In genomic region chr1:21814241-21814918, GRCh38 we compare ENCODE assay signal across 1 cellular context.
TF ChIP-seq lines count a peak whose summit lies in the region.

No MANE protein-coding gene starts in this region.

TF ChIP-seq in HepG2, 621 proteins besides CTCF, POLR2A, EP300 and RAD21:
- no peak for TF ChIP-seq MED8 (CRISPR knock-in tag; IDR thresholded peaks at IDR 0.05; ENCODE audit: insufficient replicate concordance)
- no peak for TF ChIP-seq ZNF614 (CRISPR knock-in tag; IDR thresholded peaks at IDR 0.05; ENCODE audit: borderline replicate concordance)
- no peak for TF ChIP-seq HOXD1 (CRISPR knock-in tag; IDR thresholded peaks at IDR 0.05)
- peak; percentile 29; the same call in 1 of the 2 replicates for TF ChIP-seq ZMYM3 (CRISPR knock-in tag; IDR thresholded peaks at IDR 0.05)
- TF ChIP-seq HNRNPK (IDR thresholded peaks at IDR 0.05; ENCODE audit: low read depth, low read length, poor library complexity, severe bottlenecking): no peak
- TF ChIP-seq MEIS1 (CRISPR knock-in tag; IDR thresholded peaks at IDR 0.05; ENCODE audit: borderline replicate concordance): no peak
- TF ChIP-seq MEIS2 (CRISPR knock-in tag; IDR thresholded peaks at IDR 0.05): no peak
- TF ChIP-seq IRF2 (CRISPR knock-in tag; IDR thresholded peaks at IDR 0.05): no peak
- no peak for TF ChIP-seq ZNF563 (CRISPR knock-in tag; IDR thresholded peaks at IDR 0.05)
- peak; percentile 98 for TF ChIP-seq ZNF768 (CRISPR knock-in tag; IDR thresholded peaks at IDR 0.05)
- no peak for TF ChIP-seq ZFP62 (CRISPR knock-in tag; IDR thresholded peaks at IDR 0.05)
- TF ChIP-seq ZNF232 (CRISPR knock-in tag; IDR thresholded peaks at IDR 0.05; ENCODE audit: borderline replicate concordance): no peak
- no peak for TF ChIP-seq SAP130 (CRISPR knock-in tag; IDR thresholded peaks at IDR 0.05; ENCODE audit: low read depth)
- no peak for TF ChIP-seq ZNF549 (CRISPR knock-in tag; IDR thresholded peaks at IDR 0.05)
- peak; percentile 42 for TF ChIP-seq ZNF629 (CRISPR knock-in tag; conservative IDR thresholded peaks at IDR 0.05)
- no peak for TF ChIP-seq ZNF605 (CRISPR knock-in tag; IDR thresholded peaks at IDR 0.05)
- TF ChIP-seq, protein P1, sequence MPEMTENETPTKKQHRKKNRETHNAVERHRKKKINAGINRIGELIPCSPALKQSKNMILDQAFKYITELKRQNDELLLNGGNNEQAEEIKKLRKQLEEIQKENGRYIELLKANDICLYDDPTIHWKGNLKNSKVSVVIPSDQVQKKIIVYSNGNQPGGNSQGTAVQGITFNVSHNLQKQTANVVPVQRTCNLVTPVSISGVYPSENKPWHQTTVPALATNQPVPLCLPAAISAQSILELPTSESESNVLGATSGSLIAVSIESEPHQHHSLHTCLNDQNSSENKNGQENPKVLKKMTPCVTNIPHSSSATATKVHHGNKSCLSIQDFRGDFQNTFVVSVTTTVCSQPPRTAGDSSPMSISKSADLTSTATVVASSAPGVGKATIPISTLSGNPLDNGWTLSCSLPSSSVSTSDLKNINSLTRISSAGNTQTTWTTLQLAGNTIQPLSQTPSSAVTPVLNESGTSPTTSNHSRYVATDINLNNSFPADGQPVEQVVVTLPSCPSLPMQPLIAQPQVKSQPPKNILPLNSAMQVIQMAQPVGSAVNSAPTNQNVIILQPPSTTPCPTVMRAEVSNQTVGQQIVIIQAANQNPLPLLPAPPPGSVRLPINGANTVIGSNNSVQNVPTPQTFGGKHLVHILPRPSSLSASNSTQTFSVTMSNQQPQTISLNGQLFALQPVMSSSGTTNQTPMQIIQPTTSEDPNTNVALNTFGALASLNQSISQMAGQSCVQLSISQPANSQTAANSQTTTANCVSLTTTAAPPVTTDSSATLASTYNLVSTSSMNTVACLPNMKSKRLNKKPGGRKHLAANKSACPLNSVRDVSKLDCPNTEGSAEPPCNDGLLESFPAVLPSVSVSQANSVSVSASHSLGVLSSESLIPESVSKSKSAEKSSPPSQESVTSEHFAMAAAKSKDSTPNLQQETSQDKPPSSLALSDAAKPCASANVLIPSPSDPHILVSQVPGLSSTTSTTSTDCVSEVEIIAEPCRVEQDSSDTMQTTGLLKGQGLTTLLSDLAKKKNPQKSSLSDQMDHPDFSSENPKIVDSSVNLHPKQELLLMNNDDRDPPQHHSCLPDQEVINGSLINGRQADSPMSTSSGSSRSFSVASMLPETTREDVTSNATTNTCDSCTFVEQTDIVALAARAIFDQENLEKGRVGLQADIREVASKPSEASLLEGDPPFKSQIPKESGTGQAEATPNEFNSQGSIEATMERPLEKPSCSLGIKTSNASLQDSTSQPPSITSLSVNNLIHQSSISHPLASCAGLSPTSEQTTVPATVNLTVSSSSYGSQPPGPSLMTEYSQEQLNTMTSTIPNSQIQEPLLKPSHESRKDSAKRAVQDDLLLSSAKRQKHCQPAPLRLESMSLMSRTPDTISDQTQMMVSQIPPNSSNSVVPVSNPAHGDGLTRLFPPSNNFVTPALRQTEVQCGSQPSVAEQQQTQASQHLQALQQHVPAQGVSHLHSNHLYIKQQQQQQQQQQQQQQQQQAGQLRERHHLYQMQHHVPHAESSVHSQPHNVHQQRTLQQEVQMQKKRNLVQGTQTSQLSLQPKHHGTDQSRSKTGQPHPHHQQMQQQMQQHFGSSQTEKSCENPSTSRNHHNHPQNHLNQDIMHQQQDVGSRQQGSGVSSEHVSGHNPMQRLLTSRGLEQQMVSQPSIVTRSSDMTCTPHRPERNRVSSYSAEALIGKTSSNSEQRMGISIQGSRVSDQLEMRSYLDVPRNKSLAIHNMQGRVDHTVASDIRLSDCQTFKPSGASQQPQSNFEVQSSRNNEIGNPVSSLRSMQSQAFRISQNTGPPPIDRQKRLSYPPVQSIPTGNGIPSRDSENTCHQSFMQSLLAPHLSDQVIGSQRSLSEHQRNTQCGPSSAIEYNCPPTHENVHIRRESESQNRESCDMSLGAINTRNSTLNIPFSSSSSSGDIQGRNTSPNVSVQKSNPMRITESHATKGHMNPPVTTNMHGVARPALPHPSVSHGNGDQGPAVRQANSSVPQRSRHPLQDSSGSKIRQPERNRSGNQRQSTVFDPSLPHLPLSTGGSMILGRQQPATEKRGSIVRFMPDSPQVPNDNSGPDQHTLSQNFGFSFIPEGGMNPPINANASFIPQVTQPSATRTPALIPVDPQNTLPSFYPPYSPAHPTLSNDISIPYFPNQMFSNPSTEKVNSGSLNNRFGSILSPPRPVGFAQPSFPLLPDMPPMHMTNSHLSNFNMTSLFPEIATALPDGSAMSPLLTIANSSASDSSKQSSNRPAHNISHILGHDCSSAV (CRISPR knock-in tag; IDR thresholded peaks at IDR 0.05; ENCODE audit: borderline replicate concordance): no peak
- no peak for TF ChIP-seq TAF1 (CRISPR knock-in tag; IDR thresholded peaks at IDR 0.05)
- TF ChIP-seq, protein P2, sequence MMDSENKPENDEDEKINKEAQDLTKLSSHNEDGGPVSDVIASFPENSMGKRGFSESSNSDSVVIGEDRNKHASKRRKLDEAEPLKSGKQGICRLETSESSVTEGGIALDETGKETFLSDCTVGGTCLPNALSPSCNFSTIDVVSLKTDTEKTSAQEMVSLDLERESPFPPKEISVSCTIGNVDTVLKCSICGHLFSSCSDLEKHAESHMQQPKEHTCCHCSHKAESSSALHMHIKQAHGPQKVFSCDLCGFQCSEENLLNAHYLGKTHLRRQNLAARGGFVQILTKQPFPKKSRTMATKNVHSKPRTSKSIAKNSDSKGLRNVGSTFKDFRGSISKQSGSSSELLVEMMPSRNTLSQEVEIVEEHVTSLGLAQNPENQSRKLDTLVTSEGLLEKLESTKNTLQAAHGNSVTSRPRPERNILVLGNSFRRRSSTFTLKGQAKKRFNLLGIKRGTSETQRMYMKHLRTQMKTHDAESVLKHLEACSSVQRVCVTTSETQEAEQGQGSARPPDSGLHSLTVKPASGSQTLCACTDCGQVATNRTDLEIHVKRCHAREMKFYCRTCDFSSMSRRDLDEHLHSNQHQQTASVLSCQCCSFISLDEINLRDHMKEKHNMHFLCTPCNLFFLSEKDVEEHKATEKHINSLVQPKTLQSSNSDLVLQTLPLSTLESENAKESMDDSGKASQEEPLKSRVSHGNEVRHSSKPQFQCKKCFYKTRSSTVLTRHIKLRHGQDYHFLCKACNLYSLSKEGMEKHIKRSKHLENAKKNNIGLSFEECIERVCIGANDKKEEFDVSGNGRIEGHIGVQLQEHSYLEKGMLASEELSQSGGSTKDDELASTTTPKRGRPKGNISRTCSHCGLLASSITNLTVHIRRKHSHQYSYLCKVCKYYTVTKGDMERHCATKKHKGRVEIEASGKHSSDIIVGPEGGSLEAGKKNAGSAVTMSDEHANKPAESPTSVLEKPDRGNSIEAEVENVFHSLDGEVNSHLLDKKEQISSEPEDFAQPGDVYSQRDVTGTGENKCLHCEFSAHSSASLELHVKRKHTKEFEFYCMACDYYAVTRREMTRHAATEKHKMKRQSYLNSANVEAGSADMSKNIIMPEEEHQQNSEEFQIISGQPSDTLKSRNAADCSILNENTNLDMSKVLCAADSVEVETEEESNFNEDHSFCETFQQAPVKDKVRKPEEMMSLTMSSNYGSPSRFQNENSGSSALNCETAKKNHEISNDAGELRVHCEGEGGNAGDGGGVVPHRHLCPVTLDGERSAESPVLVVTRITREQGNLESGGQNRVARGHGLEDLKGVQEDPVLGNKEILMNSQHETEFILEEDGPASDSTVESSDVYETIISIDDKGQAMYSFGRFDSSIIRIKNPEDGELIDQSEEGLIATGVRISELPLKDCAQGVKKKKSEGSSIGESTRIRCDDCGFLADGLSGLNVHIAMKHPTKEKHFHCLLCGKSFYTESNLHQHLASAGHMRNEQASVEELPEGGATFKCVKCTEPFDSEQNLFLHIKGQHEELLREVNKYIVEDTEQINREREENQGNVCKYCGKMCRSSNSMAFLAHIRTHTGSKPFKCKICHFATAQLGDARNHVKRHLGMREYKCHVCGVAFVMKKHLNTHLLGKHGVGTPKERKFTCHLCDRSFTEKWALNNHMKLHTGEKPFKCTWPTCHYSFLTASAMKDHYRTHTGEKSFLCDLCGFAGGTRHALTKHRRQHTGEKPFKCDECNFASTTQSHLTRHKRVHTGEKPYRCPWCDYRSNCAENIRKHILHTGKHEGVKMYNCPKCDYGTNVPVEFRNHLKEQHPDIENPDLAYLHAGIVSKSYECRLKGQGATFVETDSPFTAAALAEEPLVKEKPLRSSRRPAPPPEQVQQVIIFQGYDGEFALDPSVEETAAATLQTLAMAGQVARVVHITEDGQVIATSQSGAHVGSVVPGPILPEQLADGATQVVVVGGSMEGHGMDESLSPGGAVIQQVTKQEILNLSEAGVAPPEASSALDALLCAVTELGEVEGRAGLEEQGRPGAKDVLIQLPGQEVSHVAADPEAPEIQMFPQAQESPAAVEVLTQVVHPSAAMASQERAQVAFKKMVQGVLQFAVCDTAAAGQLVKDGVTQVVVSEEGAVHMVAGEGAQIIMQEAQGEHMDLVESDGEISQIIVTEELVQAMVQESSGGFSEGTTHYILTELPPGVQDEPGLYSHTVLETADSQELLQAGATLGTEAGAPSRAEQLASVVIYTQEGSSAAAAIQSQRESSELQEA (CRISPR knock-in tag; IDR thresholded peaks at IDR 0.05; ENCODE audit: not compliant biosample characterization): no peak
- no peak for TF ChIP-seq ATRX (CRISPR knock-in tag; IDR thresholded peaks at IDR 0.05; ENCODE audit: borderline replicate concordance)
TF ChIP-seq in HepG2: peak in this region for 3.
